In the genomic region with DNA sequence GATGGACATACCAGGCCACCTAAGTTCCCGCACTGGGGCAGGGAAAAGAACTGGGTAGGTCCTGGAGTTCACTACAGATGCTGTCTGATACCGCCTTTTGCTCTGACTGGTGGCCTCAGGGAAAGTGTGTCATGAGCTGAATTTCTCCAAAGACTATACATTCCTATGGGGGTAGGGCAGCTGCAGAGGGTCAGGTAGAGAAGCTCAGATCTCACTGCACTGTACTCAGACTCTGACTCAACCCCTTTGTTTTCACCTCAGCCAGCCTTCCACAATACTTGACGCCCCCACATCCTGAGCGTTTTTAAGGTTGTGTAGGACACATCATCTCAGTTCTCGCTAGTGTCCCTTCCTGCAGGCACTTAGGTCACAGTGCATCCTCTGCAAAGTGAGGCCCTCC, we compare ENCODE assay signal across 20 cellular contexts. TPM values are rescaled to one million over a fixed set of nuclear protein-coding genes. Genes with fewer than 3 reads are reported as not detected.
DNase-seq lines count a peak whose midpoint lies in the region; ATAC-seq, FAIRE-seq and TF ChIP-seq lines count a peak whose summit lies in the region.
"Had no signal": no experiment of that assay in that cellular context is flagged by ENCODE, and none has a peak within 500 bp of the region (broad histone marks: within the 10 kb centered on the region; RNA-seq: fewer than 3 reads in every experiment).

No MANE protein-coding gene starts in this region.

- no peak overlapping the region for H3K4me3 ChIP-seq in K562
- H3K4me3 ChIP-seq in endodermal cell (ENCODE audit: low read length), result no peak overlapping the region
- H3K4me3 ChIP-seq: A549, prostate gland, tibial artery had no signal

- H3K79me2 ChIP-seq in K562 (ENCODE audit: control insufficient read depth, insufficient read depth, low read length), result no peaks in the 10 kb centered on the region

- no peaks in the 10 kb centered on the region; a peak in 1 of 5 replicates for H3K4me1 ChIP-seq in K562 (replicated peaks in 1 of 2; ENCODE audit: control insufficient read depth in 2 of 2, insufficient read depth in 2 of 2, low read length in 2 of 2)
- H3K4me1 ChIP-seq in endodermal cell (ENCODE audit: control insufficient read depth, insufficient read depth, low read length), result no peaks in the 10 kb centered on the region
- H3K4me1 ChIP-seq: A549, prostate gland, tibial artery had no signal

- no peak for DNase-seq in activated CD4-positive, alpha-beta T cell treated with anti-CD3 and anti-CD28 coated beads, Interleukin-2, amount 10 ng/mL, durations not matched to agents 24 days and 14 days
- DNase-seq in activated CD4-positive, alpha-beta T cell treated with anti-CD3 and anti-CD28 coated beads for 4 hours, result no peak
- peak; percentile 61 for DNase-seq in HPDE6-E6E7 (ENCODE audit: extremely low spot score)
- no peak for DNase-seq in K562 (ENCODE audit: extremely low read depth in 1 of 4, low spot score in 3 of 4)
- peak; percentile 43 for DNase-seq in renal cortical epithelial cell (ENCODE audit: low read depth)
- DNase-seq in endodermal cell, result no peak
- DNase-seq in left ventricle myocardium superior, result no peak
- no peak for DNase-seq in stimulated activated CD4-positive, alpha-beta T cell treated with anti-CD3 and anti-CD28 coated beads, Interleukin-4, amount 100 ng/mL, for 4 hours
- DNase-seq: activated naive CD4-positive, alpha-beta T cell treated with anti-CD3 and anti-CD28 coated beads, Interleukin-2, amount 10 ng/mL, durations not matched to agents 7 days and 5 days; H9; kidney; NCI-H1436 treated with DMSO at 0.1 percent for 48 hours; NCI-H2227 treated with DMSO at 0.1 percent for 48 hours; nephron progenitor cell; tibial artery had no signal

- no peaks in the 10 kb centered on the region for H4K20me1 ChIP-seq in K562 (replicated peaks; ENCODE audit: control insufficient read depth, insufficient read depth, low read length)

- BruUV-seq in K562 (replicated peaks; lab: Mats Ljungman, UMichigan), result no TSS peak

- peaks cover 16% of the 10 kb centered on the region for H3K36me3 Mint-ChIP-seq in activated CD4-positive, alpha-beta T cell treated with anti-CD3 and anti-CD28 coated beads, Interleukin-2, amount 10 ng/mL, durations not matched to agents 24 days and 14 days (ENCODE audit: low read depth)
- H3K36me3 Mint-ChIP-seq in endodermal cell (ENCODE audit: low read depth), result peaks cover 9% of the 10 kb centered on the region

- intact Hi-C loops in activated CD4-positive, alpha-beta T cell treated with anti-CD3 and anti-CD28 coated beads, Interleukin-2, amount 10 ng/mL, durations not matched to agents 24 days and 14 days (cut with micrococcal nuclease), result no loop called here
- intact Hi-C loops in K562 (cut with micrococcal nuclease) (no loop called here), left ventricle myocardium superior (cut with micrococcal nuclease) (no loop called here)

- H3K9me3 ChIP-seq in K562 (replicated peaks; ENCODE audit: control insufficient read depth, insufficient read depth, low read depth, low read length), result no peaks in the 10 kb centered on the region
- no peaks in the 10 kb centered on the region for H3K9me3 ChIP-seq in endodermal cell (ENCODE audit: control insufficient read depth, low read length)
- H3K9me3 ChIP-seq: A549, prostate gland, tibial artery had no signal

- H3K4me1 Mint-ChIP-seq in activated CD4-positive, alpha-beta T cell treated with anti-CD3 and anti-CD28 coated beads, Interleukin-2, amount 10 ng/mL, durations not matched to agents 24 days and 14 days, result peaks cover 17% of the 10 kb centered on the region
- no peaks in the 10 kb centered on the region for H3K4me1 Mint-ChIP-seq in endodermal cell
- H3K4me1 Mint-ChIP-seq: activated naive CD4-positive, alpha-beta T cell treated with anti-CD3 and anti-CD28 coated beads, Interleukin-2, amount 10 ng/mL, durations not matched to agents 7 days and 5 days; H9; nephron progenitor cell; stimulated activated memory B cell treated with anti-CD40 and anti-IgM and Interleukin-4, amounts not matched to agents 10 μg/mL and 1 μg/mL and 100 μg/mL, for 72 hours had no signal

- no peak for TF ChIP-seq RAD21 in K562 (CRISPR knock-in tag; conservative IDR thresholded peaks at IDR 0.05 in 1 of 2, IDR thresholded peaks at IDR 0.05 in 1 of 2)

- peak overlapping the region; percentile 45 for H3K27ac Mint-ChIP-seq in activated CD4-positive, alpha-beta T cell treated with anti-CD3 and anti-CD28 coated beads, Interleukin-2, amount 10 ng/mL, durations not matched to agents 24 days and 14 days
- no peak overlapping the region for H3K27ac Mint-ChIP-seq in endodermal cell
- H3K27ac Mint-ChIP-seq: activated naive CD4-positive, alpha-beta T cell treated with anti-CD3 and anti-CD28 coated beads, Interleukin-2, amount 10 ng/mL, durations not matched to agents 7 days and 5 days; nephron progenitor cell; stimulated activated memory B cell treated with anti-CD40 and anti-IgM and Interleukin-4, amounts not matched to agents 10 μg/mL and 1 μg/mL and 100 μg/mL, for 72 hours had no signal

- POLR2A ChIA-PET in K562 (lab: Yijun Ruan, JAX), result interaction anchor here (0.8 kb wide), 1 partner anchor 10 kb away, joined by 3 read pairs; no protein-coding TSS in a partner anchor

- no peaks in the 10 kb centered on the region for H3K27me3 ChIP-seq in K562 (ENCODE audit: control insufficient read depth in 2 of 2, insufficient read depth in 2 of 2, low read length in 2 of 2)
- no peaks in the 10 kb centered on the region for H3K27me3 ChIP-seq in endodermal cell (ENCODE audit: control insufficient read depth, insufficient read depth, low read length, poor library complexity, severe bottlenecking)
- H3K27me3 ChIP-seq: tibial artery had no signal

- no peak overlapping the region for H2AFZ ChIP-seq in K562 (ENCODE audit: low read depth, low read length)

- TF ChIP-seq EP300 in K562 (IDR thresholded peaks at IDR 0.05; ENCODE audit: low read length), result no peak

- no peak for ATAC-seq in K562
- no peak for ATAC-seq in left ventricle myocardium superior
- ATAC-seq: A549; stimulated activated memory B cell treated with anti-CD40 and anti-IgM and Interleukin-4, amounts not matched to agents 10 μg/mL and 1 μg/mL and 100 μg/mL, for 72 hours had no signal

- no peaks in the 10 kb centered on the region for H3K27me3 Mint-ChIP-seq in activated CD4-positive, alpha-beta T cell treated with anti-CD3 and anti-CD28 coated beads, Interleukin-2, amount 10 ng/mL, durations not matched to agents 24 days and 14 days
- H3K27me3 Mint-ChIP-seq in endodermal cell (ENCODE audit: insufficient read depth), result no peaks in the 10 kb centered on the region
- H3K27me3 Mint-ChIP-seq: activated naive CD4-positive, alpha-beta T cell treated with anti-CD3 and anti-CD28 coated beads, Interleukin-2, amount 10 ng/mL, durations not matched to agents 7 days and 5 days; stimulated activated memory B cell treated with anti-CD40 and anti-IgM and Interleukin-4, amounts not matched to agents 10 μg/mL and 1 μg/mL and 100 μg/mL, for 72 hours had no signal

- TF ChIP-seq POLR2A in K562 (conservative IDR thresholded peaks at IDR 0.05), result no peak

- no peak for FAIRE-seq in K562 (lab: Jason Lieb, UNC)
- FAIRE-seq: A549, GM18507, kidney had no signal

- no peak overlapping the region for H3K4me2 ChIP-seq in K562 (ENCODE audit: insufficient read depth, low read length)
- H3K4me2 ChIP-seq: A549 had no signal

- H3K9ac ChIP-seq in K562 (ENCODE audit: insufficient read depth in 1 of 2, low read depth in 2 of 2, low read length in 2 of 2) (no peak overlapping the region), endodermal cell (ENCODE audit: extremely low read depth, low read length, poor library complexity, severe bottlenecking) (no peak overlapping the region)

- no peak overlapping the region for H3K4me3 Mint-ChIP-seq in activated CD4-positive, alpha-beta T cell treated with anti-CD3 and anti-CD28 coated beads, Interleukin-2, amount 10 ng/mL, durations not matched to agents 24 days and 14 days
- H3K4me3 Mint-ChIP-seq in endodermal cell, result no peak overlapping the region
- H3K4me3 Mint-ChIP-seq: activated naive CD4-positive, alpha-beta T cell treated with anti-CD3 and anti-CD28 coated beads, Interleukin-2, amount 10 ng/mL, durations not matched to agents 7 days and 5 days; H9; nephron progenitor cell; stimulated activated memory B cell treated with anti-CD40 and anti-IgM and Interleukin-4, amounts not matched to agents 10 μg/mL and 1 μg/mL and 100 μg/mL, for 72 hours had no signal

- H3K9me1 ChIP-seq in K562 (ENCODE audit: control insufficient read depth, insufficient read depth, low read length), result no peaks in the 10 kb centered on the region

- in situ Hi-C loops in K562 (cut with MboI), result no loop called here

- CTCF ChIA-PET in K562 (lab: Yijun Ruan, JAX; ENCODE audit: low intra/inter-chr PET ratio), result no interaction called here

- H3K27ac ChIP-seq in K562 (ENCODE audit: extremely low read depth, low read depth, low read length) (no peak overlapping the region), endodermal cell (ENCODE audit: low read depth, low read length) (no peak overlapping the region)
- H3K27ac ChIP-seq: A549, C4-2B, prostate gland, tibial artery had no signal

- TF ChIP-seq CTCF in K562 (IDR thresholded peaks at IDR 0.05 in 2 of 3, conservative IDR thresholded peaks at IDR 0.05 in 1 of 3; ENCODE audit: insufficient read depth in 2 of 3, low read depth in 1 of 3, low read length in 3 of 3) (no peak), endodermal cell (conservative IDR thresholded peaks at IDR 0.05) (no peak)

- H3K9me3 Mint-ChIP-seq in activated CD4-positive, alpha-beta T cell treated with anti-CD3 and anti-CD28 coated beads, Interleukin-2, amount 10 ng/mL, durations not matched to agents 24 days and 14 days, result no peaks in the 10 kb centered on the region
- no peaks in the 10 kb centered on the region for H3K9me3 Mint-ChIP-seq in endodermal cell
- H3K9me3 Mint-ChIP-seq: activated naive CD4-positive, alpha-beta T cell treated with anti-CD3 and anti-CD28 coated beads, Interleukin-2, amount 10 ng/mL, durations not matched to agents 7 days and 5 days; H9; stimulated activated memory B cell treated with anti-CD40 and anti-IgM and Interleukin-4, amounts not matched to agents 10 μg/mL and 1 μg/mL and 100 μg/mL, for 72 hours had no signal

- WGBS in K562 (ENCODE audit: insufficient coverage, low coverage, missing lambda C conversion rate), result 69% methylated on average over 5 of the region's 5 CpGs
- 85 to 89% methylated on average over 5 of the region's 5 CpGs for WGBS in endodermal cell (ENCODE audit: insufficient coverage in 1 of 2, insufficient read length in 1 of 2), 2 experiments

- peaks cover 20% of the 10 kb centered on the region; the same call in 2 of the 3 replicates for H3K36me3 ChIP-seq in K562 (ENCODE audit: control insufficient read depth, insufficient read depth, low read length)
- H3K36me3 ChIP-seq in endodermal cell (ENCODE audit: control insufficient read depth, insufficient read depth, low read length), result peaks cover 12% of the 10 kb centered on the region

RNA-seq across cellular contexts. Expression of a gene that starts 7.8 kb away (rescaled TPM):
- 15.7 and 20.2 TPM in 2 replicates for total RNA-seq in activated CD4-positive, alpha-beta T cell treated with anti-CD3 and anti-CD28 coated beads, Interleukin-2, amount 10 ng/mL, durations not matched to agents 24 days and 14 days
- total RNA-seq in K562 (2011; cell fraction: chromatin; rRNA removed; ENCODE audit: low replicate concordance), result 25.2 and 26.2 TPM in 2 replicates
- 11.7 and 15.1 TPM in 2 replicates for total RNA-seq in K562 (2011; cell fraction: nucleolus; rRNA removed)
- total RNA-seq in K562 (2011; cell fraction: nucleoplasm; rRNA removed), result 19.6 and 22.7 TPM in 2 replicates
- total RNA-seq in K562 (2014; rRNA removed) (24.0 and 26.2 TPM in 2 replicates), K562 (2014; rRNA removed; fragmentation: Illumina TruSeq; extraction: Trizol) (21.7 TPM in 2 replicates), K562 (2015; rRNA removed; fragmentation: Illumina TruSeq; extraction: Trizol) (22.3 and 25.4 TPM in 2 replicates), K562 (2021) (22.2 and 24.2 TPM in 2 replicates), renal cortical epithelial cell (27.1 and 30.3 TPM in 2 replicates), endodermal cell (10 to 100 TPM; 18.3 to 20.5 TPM), left ventricle myocardium superior (142 TPM)
- polyA plus RNA-seq in K562 (2011; rRNA removed) (25.2 and 31.8 TPM in 2 replicates), K562 (2014; fragmentation: Illumina TruSeq; extraction: Trizol) (25.3 and 28.5 TPM in 2 replicates), K562 (2014; fragmentation: Nextera tagmentation; extraction: Ambion mirVana) (10 to 100 TPM; 15.3 to 26.9 TPM), K562 (2014; rRNA removed) (21.8 and 30.4 TPM in 2 replicates)
- polyA plus RNA-seq in K562 (2011; cell fraction: cytosol; rRNA removed), result 16.7 and 21.3 TPM in 2 replicates
- 19.0 and 20.3 TPM in 2 replicates for polyA plus RNA-seq in K562 (2011; cell fraction: nucleus; rRNA removed)
- 13.3 and 17.8 TPM in 2 replicates for polyA plus RNA-seq in K562 (2012)
- 27.0 and 28.3 TPM in 2 replicates for polyA minus RNA-seq in K562 (2011; rRNA and poly(A)+ RNA removed)
- 10.8 and 14.2 TPM in 2 replicates for polyA minus RNA-seq in K562 (2011; cell fraction: cytosol; rRNA and poly(A)+ RNA removed)
- 13.3 and 19.9 TPM in 2 replicates for polyA minus RNA-seq in K562 (2011; cell fraction: nucleus; rRNA and poly(A)+ RNA removed)
- polyA plus RNA-seq in endodermal cell (2013, experiment 1 of 2), result 15.9 TPM
- polyA plus RNA-seq in endodermal cell (2013, experiment 2 of 2), result 16.8 TPM

Comparison
In these comparisons a context has a peak if more than half of its experiments do, and no peak if none do; other contexts are left out.
1. DNase-seq: peak in HPDE6-E6E7 (single experiment) and renal cortical epithelial cell (single experiment); none in activated CD4-positive, alpha-beta T cell treated with anti-CD3 and anti-CD28 coated beads, Interleukin-2, amount 10 ng/mL, durations not matched to agents 24 days and 14 days (single experiment), activated CD4-positive, alpha-beta T cell treated with anti-CD3 and anti-CD28 coated beads for 4 hours (0 of 2), K562 (0 of 4), endodermal cell (single experiment), left ventricle myocardium superior (single experiment) and stimulated activated CD4-positive, alpha-beta T cell treated with anti-CD3 and anti-CD28 coated beads, Interleukin-4, amount 100 ng/mL, for 4 hours (0 of 2).